Comparison of ENCODE assay signal across 9 cellular contexts in genomic region chr17:49748791-49749190, GRCh38. TPM values are rescaled to one million over a fixed set of nuclear protein-coding genes. Genes with fewer than 3 reads are reported as not detected.
DNase-seq lines count a peak whose midpoint lies in the region; ATAC-seq and TF ChIP-seq lines count a peak whose summit lies in the region.
"Had no signal": no experiment of that assay in that cellular context is flagged by ENCODE, and none has a peak within 500 bp of the region (broad histone marks: within the 10 kb centered on the region; RNA-seq: fewer than 3 reads in every experiment).

No MANE protein-coding gene starts in this region.

- no peak overlapping the region for H2AFZ ChIP-seq in DND-41 (ENCODE audit: low read depth, low read length)
- H2AFZ ChIP-seq: parathyroid adenoma had no signal

- peak overlapping the region; percentile 50 for H3K9ac ChIP-seq in DND-41 (ENCODE audit: low read depth, low read length)
- H3K9ac ChIP-seq: parathyroid adenoma had no signal

- H3K36me3 ChIP-seq in DND-41 (ENCODE audit: insufficient read depth, low read length): no peaks in the 10 kb centered on the region
- no peaks in the 10 kb centered on the region for H3K36me3 ChIP-seq in ascending aorta

- no peaks in the 10 kb centered on the region for H3K27me3 Mint-ChIP-seq in activated naive CD4-positive, alpha-beta T cell treated with anti-CD3 and anti-CD28 coated beads, Interleukin-2, amount 10 ng/mL, durations not matched to agents 7 days and 5 days

- no peaks in the 10 kb centered on the region for H3K9me3 ChIP-seq in DND-41 (ENCODE audit: insufficient read depth, low read length, severe bottlenecking)
- H3K9me3 ChIP-seq in ascending aorta: no peaks in the 10 kb centered on the region

- ATAC-seq in DND-41 (ENCODE audit: insufficient read depth, low read depth) (peak; percentile 88), GM21723 (IDR thresholded peaks at IDR 0.05; ENCODE audit: unreplicated experiment) (peak; percentile 80), left ventricle myocardium superior (no peak)

- DNase-seq in DND-41 (peak; percentile 82), NCI-H2107 treated with DMSO at 0.1 percent for 48 hours (lab: John Stamatoyannopoulos, UW; ENCODE audit: unreplicated experiment) (peak; percentile 53), left ventricle myocardium superior (no peak), ascending aorta (ENCODE audit: low spot score in 2 of 2) (no peak), cortex of kidney (lab: John Stamatoyannopoulos, UW) (no peak)
- DNase-seq in activated naive CD4-positive, alpha-beta T cell treated with anti-CD3 and anti-CD28 coated beads, Interleukin-2, amount 10 ng/mL, durations not matched to agents 7 days and 5 days: peak; percentile 69
- peak; percentile 24 for DNase-seq in stimulated activated CD8-positive, alpha-beta memory T cell treated with anti-CD3 and anti-CD28 coated beads, Interleukin-7, amount 100 ng/mL, for 24 hours (ENCODE audit: low read depth)

- H3K4me3 Mint-ChIP-seq in activated naive CD4-positive, alpha-beta T cell treated with anti-CD3 and anti-CD28 coated beads, Interleukin-2, amount 10 ng/mL, durations not matched to agents 7 days and 5 days: peak overlapping the region; percentile 76

- no peak overlapping the region for H3K4me3 ChIP-seq in DND-41 (ENCODE audit: low read depth in 1 of 2, low read length in 2 of 2)
- no peak overlapping the region for H3K4me3 ChIP-seq in ascending aorta

- H3K9me3 Mint-ChIP-seq in activated naive CD4-positive, alpha-beta T cell treated with anti-CD3 and anti-CD28 coated beads, Interleukin-2, amount 10 ng/mL, durations not matched to agents 7 days and 5 days: peaks cover 4% of the 10 kb centered on the region

- peaks cover 82% of the 10 kb centered on the region for H3K4me1 Mint-ChIP-seq in activated naive CD4-positive, alpha-beta T cell treated with anti-CD3 and anti-CD28 coated beads, Interleukin-2, amount 10 ng/mL, durations not matched to agents 7 days and 5 days

- intact Hi-C loops in left ventricle myocardium superior (cut with micrococcal nuclease): no loop called here
- intact Hi-C loops in ascending aorta (cut with DNase I): no loop called here

- peaks cover 15% of the 10 kb centered on the region for H4K20me1 ChIP-seq in DND-41 (ENCODE audit: insufficient read depth, low read length)

- peaks cover 78% of the 10 kb centered on the region for H3K79me2 ChIP-seq in DND-41 (ENCODE audit: insufficient read depth, low read length)

- TF ChIP-seq CTCF in DND-41 (IDR thresholded peaks at IDR 0.05; ENCODE audit: borderline replicate concordance, extremely low read depth, low read length, poor library complexity, severe bottlenecking) (no peak), ascending aorta (IDR thresholded peaks at IDR 0.05) (no peak)

- H3K36me3 Mint-ChIP-seq in activated naive CD4-positive, alpha-beta T cell treated with anti-CD3 and anti-CD28 coated beads, Interleukin-2, amount 10 ng/mL, durations not matched to agents 7 days and 5 days: peaks cover 49% of the 10 kb centered on the region

- peak overlapping the region; percentile 66; the same call in 1 of the 2 replicates for H3K4me2 ChIP-seq in DND-41 (ENCODE audit: insufficient read depth, low read length)

- CTCF ChIA-PET in activated naive CD4-positive, alpha-beta T cell treated with anti-CD3 and anti-CD28 coated beads, Interleukin-2, amount 10 ng/mL, durations not matched to agents 7 days and 5 days (lab: Charles Lee): interaction anchor here (0.8 to 2.7 kb wide), 6 partner anchors 9 to 40 kb away, joined by 4 to 16 read pairs (median 6); no protein-coding TSS in a partner anchor

- H3K27ac ChIP-seq in DND-41 (ENCODE audit: low read length): peak overlapping the region; percentile 92
- H3K27ac ChIP-seq in ascending aorta: no peak overlapping the region
- H3K27ac ChIP-seq: parathyroid adenoma had no signal

- no peaks in the 10 kb centered on the region for H3K27me3 ChIP-seq in DND-41 (ENCODE audit: insufficient read depth, low read length, poor library complexity)
- no peaks in the 10 kb centered on the region for H3K27me3 ChIP-seq in ascending aorta

- H3K4me1 ChIP-seq in DND-41 (ENCODE audit: insufficient read depth, low read length) (peaks cover 68% of the 10 kb centered on the region), ascending aorta (no peaks in the 10 kb centered on the region)

- peak overlapping the region; percentile 95 for H3K27ac Mint-ChIP-seq in activated naive CD4-positive, alpha-beta T cell treated with anti-CD3 and anti-CD28 coated beads, Interleukin-2, amount 10 ng/mL, durations not matched to agents 7 days and 5 days

RNA-seq across cellular contexts. Expression of gene FAM117A, which starts 15.1 kb away (rescaled TPM):
- total RNA-seq in left ventricle myocardium superior (11.2 TPM), ascending aorta (25.4 TPM)

RNA-seq across cellular contexts. Expression of gene KAT7, which starts 39.7 kb away (rescaled TPM):
- 52.8 TPM for total RNA-seq in left ventricle myocardium superior
- 46.6 TPM for total RNA-seq in ascending aorta

RNA-seq across cellular contexts. Expression of gene SLC35B1, which starts 41.0 kb away (rescaled TPM):
- total RNA-seq in left ventricle myocardium superior (61.5 TPM), ascending aorta (123 TPM)

Comparison
In these comparisons a context has a peak if more than half of its experiments do, and no peak if none do; other contexts are left out.
1. DNase-seq: peak in DND-41 (single experiment), NCI-H2107 treated with DMSO at 0.1 percent for 48 hours (single experiment), activated naive CD4-positive, alpha-beta T cell treated with anti-CD3 and anti-CD28 coated beads, Interleukin-2, amount 10 ng/mL, durations not matched to agents 7 days and 5 days (single experiment) and stimulated activated CD8-positive, alpha-beta memory T cell treated with anti-CD3 and anti-CD28 coated beads, Interleukin-7, amount 100 ng/mL, for 24 hours (single experiment); none in left ventricle myocardium superior (single experiment), ascending aorta (0 of 2) and cortex of kidney (single experiment).